ENCODE assay signal across 13 cellular contexts in the genomic region with DNA sequence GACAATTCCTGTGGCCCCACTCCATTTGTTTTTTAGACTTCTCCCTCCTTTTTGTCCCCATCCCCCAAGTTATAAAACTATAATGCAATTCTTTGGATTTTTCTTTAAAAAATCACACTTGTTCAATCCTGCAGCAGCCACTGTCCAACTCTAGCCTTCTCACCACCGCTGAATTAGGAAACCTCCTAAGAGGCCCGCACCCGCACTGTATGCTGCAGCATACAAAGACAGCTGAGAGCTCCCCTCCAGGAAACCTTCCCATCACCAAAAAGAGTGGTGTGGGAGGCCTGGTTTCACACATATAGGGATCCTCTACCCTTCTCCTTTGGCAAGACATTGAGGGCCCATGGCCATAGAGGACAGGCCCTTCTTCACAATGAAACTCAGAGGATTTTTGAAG. TPM values are rescaled to one million over a fixed set of nuclear protein-coding genes. Genes with fewer than 3 reads are reported as not detected.
A peak's percentile ranks its signal among the peaks of the same experiment; 100 is the strongest.
DNase-seq lines count a peak whose midpoint lies in the region; ATAC-seq and TF ChIP-seq lines count a peak whose summit lies in the region.
"Had no signal": no experiment of that assay in that cellular context is flagged by ENCODE, and none has a peak within 500 bp of the region (broad histone marks: within the 10 kb centered on the region; RNA-seq: fewer than 3 reads in every experiment).

No MANE protein-coding gene starts in this region.

- TF ChIP-seq POLR2A in spleen (IDR thresholded peaks at IDR 0.05), result no peak

- H3K27me3 Mint-ChIP-seq in activated T-cell treated with anti-CD3 and anti-CD28 coated beads, Interleukin-2, amount 50 U/mL, for 72 hours (ENCODE audit: low read depth), result peaks cover 51% of the 10 kb centered on the region
- H3K27me3 Mint-ChIP-seq in activated naive CD8-positive, alpha-beta T cell treated with anti-CD3 and anti-CD28 coated beads, Interleukin-2, amount 10 ng/mL, durations not matched to agents 7 days and 5 days, result peaks cover 36% of the 10 kb centered on the region
- peaks cover 10 to 21% (median 11%) of the 10 kb centered on the region in 3 donors for H3K27me3 Mint-ChIP-seq in immature natural killer cell (ENCODE audit: low read depth in 3 of 3)

- H3K4me1 ChIP-seq in spleen, result peaks cover 21 to 75% (median 66%) of the 10 kb centered on the region in 6 donors

- intact Hi-C loops in spleen (cut with DNase I; ENCODE audit: low total_unique reads), result loop anchor here (5.0 kb wide), 1 partner anchor 83 kb away; no protein-coding TSS in a partner anchor

- H3K9me3 Mint-ChIP-seq in activated T-cell treated with anti-CD3 and anti-CD28 coated beads, Interleukin-2, amount 50 U/mL, for 72 hours, result no peaks in the 10 kb centered on the region
- no peaks in the 10 kb centered on the region for H3K9me3 Mint-ChIP-seq in activated naive CD8-positive, alpha-beta T cell treated with anti-CD3 and anti-CD28 coated beads, Interleukin-2, amount 10 ng/mL, durations not matched to agents 7 days and 5 days
- no peaks in the 10 kb centered on the region for H3K9me3 Mint-ChIP-seq in immature natural killer cell

- H3K4me1 Mint-ChIP-seq in activated T-cell treated with anti-CD3 and anti-CD28 coated beads, Interleukin-2, amount 50 U/mL, for 72 hours (ENCODE audit: low read depth), result peaks cover 62% of the 10 kb centered on the region
- peaks cover 34% of the 10 kb centered on the region for H3K4me1 Mint-ChIP-seq in activated naive CD8-positive, alpha-beta T cell treated with anti-CD3 and anti-CD28 coated beads, Interleukin-2, amount 10 ng/mL, durations not matched to agents 7 days and 5 days
- H3K4me1 Mint-ChIP-seq in immature natural killer cell, result peaks cover 68 to 73% of the 10 kb centered on the region in 2 donors

- peaks cover 0 to 23% (median 16%) of the 10 kb centered on the region in 6 donors for H3K36me3 ChIP-seq in spleen

- H3K9me3 ChIP-seq in spleen, result no peaks in the 10 kb centered on the region

- no peak for TF ChIP-seq CTCF in spleen (IDR thresholded peaks at IDR 0.05 in 8 of 11, conservative IDR thresholded peaks at IDR 0.05 in 3 of 11)

- peak overlapping the region; percentile 8 for H3K27ac Mint-ChIP-seq in activated T-cell treated with anti-CD3 and anti-CD28 coated beads, Interleukin-2, amount 50 U/mL, for 72 hours
- no peak overlapping the region for H3K27ac Mint-ChIP-seq in activated naive CD8-positive, alpha-beta T cell treated with anti-CD3 and anti-CD28 coated beads, Interleukin-2, amount 10 ng/mL, durations not matched to agents 7 days and 5 days
- H3K27ac Mint-ChIP-seq in immature natural killer cell, result peak overlapping the region; percentile 28 to 76 (median 56)

- no peak for ATAC-seq in activated T-cell treated with anti-CD3 and anti-CD28 coated beads, Interleukin-2, amount 50 U/mL, for 72 hours (replicated peaks in 1 of 2)
- no peak for ATAC-seq in activated naive CD8-positive, alpha-beta T cell treated with anti-CD3 and anti-CD28 coated beads, Interleukin-2, amount 10 ng/mL, durations not matched to agents 7 days and 5 days (ENCODE audit: low read depth)
- ATAC-seq in GM18868 (IDR thresholded peaks at IDR 0.05; ENCODE audit: unreplicated experiment), result no peak

- DNase-seq in activated T-cell treated with anti-CD3 and anti-CD28 coated beads, Interleukin-2, amount 50 U/mL, for 72 hours, result no peak
- DNase-seq in activated T-cell treated with anti-CD3 and anti-CD28 coated beads for 4 hours (no peak), immature natural killer cell (no peak), spleen (peak; percentile 39), glomerular visceral epithelial cell (ENCODE audit: extremely low spot score) (no peak), epidermal melanocyte (ENCODE audit: insufficient read length, low spot score) (no peak)
- no peak for DNase-seq in activated naive CD8-positive, alpha-beta T cell treated with anti-CD3 and anti-CD28 coated beads, Interleukin-2, amount 10 ng/mL, durations not matched to agents 7 days and 5 days
- DNase-seq: foreskin fibroblast, NCI-H187 treated with DMSO at 0.1 percent for 48 hours, NCI-H526 treated with DMSO at 0.1 percent for 48 hours had no signal

- H3K27me3 ChIP-seq in spleen (replicated peaks in 1 of 7), result peaks cover 6 to 49% (median 23%) of the 10 kb centered on the region in 7 donors

- H3K27ac ChIP-seq in spleen, result no peak overlapping the region
- H3K27ac ChIP-seq: KMS-11 had no signal

- peak overlapping the region in 1 of 8 donors; percentile 90 for H3K4me3 ChIP-seq in spleen

- H3K36me3 Mint-ChIP-seq in activated T-cell treated with anti-CD3 and anti-CD28 coated beads, Interleukin-2, amount 50 U/mL, for 72 hours (ENCODE audit: insufficient read depth in 2 of 2), result peaks cover 6 to 15% of the 10 kb centered on the region in 2 donors
- H3K36me3 Mint-ChIP-seq in activated naive CD8-positive, alpha-beta T cell treated with anti-CD3 and anti-CD28 coated beads, Interleukin-2, amount 10 ng/mL, durations not matched to agents 7 days and 5 days, result peaks cover 14% of the 10 kb centered on the region
- peaks cover 5 to 16% (median 13%) of the 10 kb centered on the region in 3 donors for H3K36me3 Mint-ChIP-seq in immature natural killer cell

- WGBS in spleen, 5 donors, result 91 to 96% (median 95%) methylated on average over 3 of the region's 3 CpGs

- POLR2A ChIA-PET in activated naive CD8-positive, alpha-beta T cell treated with anti-CD3 and anti-CD28 coated beads, Interleukin-2, amount 10 ng/mL, durations not matched to agents 7 days and 5 days (lab: Charles Lee), result interaction anchor here (0.5 to 2.1 kb wide), 4 partner anchors 10 to 86 kb away, joined by 3 to 8 read pairs (median 3); a partner anchor contains a TSS

- peak overlapping the region; percentile 83 to 84 for H3K4me3 Mint-ChIP-seq in activated T-cell treated with anti-CD3 and anti-CD28 coated beads, Interleukin-2, amount 50 U/mL, for 72 hours
- H3K4me3 Mint-ChIP-seq in activated naive CD8-positive, alpha-beta T cell treated with anti-CD3 and anti-CD28 coated beads, Interleukin-2, amount 10 ng/mL, durations not matched to agents 7 days and 5 days, result peak overlapping the region; percentile 12
- peak overlapping the region; percentile 82 to 90 (median 86) for H3K4me3 Mint-ChIP-seq in immature natural killer cell

RNA-seq across cellular contexts. Expression of a gene that starts 2.9 kb away (rescaled TPM):
- 10 to 100 TPM; 46.9 to 63.1 TPM for total RNA-seq in activated T-cell treated with anti-CD3 and anti-CD28 coated beads, Interleukin-2, amount 50 U/mL, for 72 hours
- total RNA-seq in activated naive CD8-positive, alpha-beta T cell treated with anti-CD3 and anti-CD28 coated beads, Interleukin-2, amount 10 ng/mL, durations not matched to agents 7 days and 5 days, result 10 to 100 TPM; 35.9 to 40.1 TPM
- polyA plus RNA-seq in immature natural killer cell (10 to 100 TPM; 18.8 to 22.8 (median 19.5) TPM), spleen (10 to 100 TPM in 2 of 3 donors, 1 to 10 TPM in 1; 9.6 to 11.8 (median 11.6) TPM)
- 10 to 100 TPM; 12.7 to 20.4 (median 14.7) TPM for total RNA-seq in spleen

RNA-seq across cellular contexts. Expression of a gene that starts 5.2 kb away (rescaled TPM):
- total RNA-seq in activated T-cell treated with anti-CD3 and anti-CD28 coated beads, Interleukin-2, amount 50 U/mL, for 72 hours, result 1 to 10 TPM; 1.2 TPM
- total RNA-seq in activated naive CD8-positive, alpha-beta T cell treated with anti-CD3 and anti-CD28 coated beads, Interleukin-2, amount 10 ng/mL, durations not matched to agents 7 days and 5 days, result 1 to 10 TPM; 1.2 to 1.3 TPM
- polyA plus RNA-seq in immature natural killer cell (not detected), spleen (1 to 10 TPM in 1 of 3 donors, under 1 TPM in 2; 0.50 to 1.8 (median 0.93) TPM)
- total RNA-seq in spleen, result 1 to 10 TPM in 3 of 7 donors, under 1 TPM in 4; 0.52 to 2.7 (median 0.89) TPM

RNA-seq across cellular contexts. Expression of a gene that starts 9.7 kb away (rescaled TPM):
- 1 to 10 TPM; 1.4 to 2.4 TPM for total RNA-seq in activated T-cell treated with anti-CD3 and anti-CD28 coated beads, Interleukin-2, amount 50 U/mL, for 72 hours
- under 1 TPM; 0.69 to 0.88 TPM for total RNA-seq in activated naive CD8-positive, alpha-beta T cell treated with anti-CD3 and anti-CD28 coated beads, Interleukin-2, amount 10 ng/mL, durations not matched to agents 7 days and 5 days
- not detected for polyA plus RNA-seq in immature natural killer cell
- not detected for total RNA-seq in spleen
- polyA plus RNA-seq in spleen, result under 1 TPM in 2 of 3 donors, not detected in 1; 0.04 to 0.05 TPM
- total RNA-seq: kidney had no signal

RNA-seq across cellular contexts. Expression of a gene that starts 21.4 kb away (rescaled TPM):
- 1 to 10 TPM; 1.5 to 1.9 TPM for total RNA-seq in activated T-cell treated with anti-CD3 and anti-CD28 coated beads, Interleukin-2, amount 50 U/mL, for 72 hours
- under 1 TPM; 0.20 to 0.39 TPM for total RNA-seq in activated naive CD8-positive, alpha-beta T cell treated with anti-CD3 and anti-CD28 coated beads, Interleukin-2, amount 10 ng/mL, durations not matched to agents 7 days and 5 days
- polyA plus RNA-seq in immature natural killer cell (not detected), spleen (under 1 TPM; 0.09 to 0.22 (median 0.11) TPM)
- under 1 TPM in 5 of 7 donors, not detected in 2; 0.24 to 0.52 (median 0.43) TPM for total RNA-seq in spleen
- total RNA-seq: kidney had no signal

RNA-seq across cellular contexts. Expression of a gene that starts 21.7 kb away (rescaled TPM):
- 10 to 100 TPM; 41.8 to 43.9 TPM for total RNA-seq in activated T-cell treated with anti-CD3 and anti-CD28 coated beads, Interleukin-2, amount 50 U/mL, for 72 hours
- 10 to 100 TPM; 44.1 to 46.2 TPM for total RNA-seq in activated naive CD8-positive, alpha-beta T cell treated with anti-CD3 and anti-CD28 coated beads, Interleukin-2, amount 10 ng/mL, durations not matched to agents 7 days and 5 days
- 10 to 100 TPM; 15.9 to 35.1 (median 31.9) TPM for polyA plus RNA-seq in immature natural killer cell
- 10 to 100 TPM; 34.3 to 51.3 (median 38.3) TPM for total RNA-seq in spleen
- 10 to 100 TPM; 15.7 to 26.7 (median 21.6) TPM for polyA plus RNA-seq in spleen

Comparison
In these comparisons a context has a peak if more than half of its experiments do, and no peak if none do; other contexts are left out.
1. H3K4me3 Mint-ChIP-seq: peak in every context shown above with its lines; median percentile 86 in immature natural killer cell; 84 in activated T-cell treated with anti-CD3 and anti-CD28 coated beads, Interleukin-2, amount 50 U/mL, for 72 hours; 12 in activated naive CD8-positive, alpha-beta T cell treated with anti-CD3 and anti-CD28 coated beads, Interleukin-2, amount 10 ng/mL, durations not matched to agents 7 days and 5 days.